Comparison of ENCODE assay signal across 1 cellular context in genomic region chr1:1079408-1080121, GRCh38.
TF ChIP-seq lines count a peak whose summit lies in the region.

No MANE protein-coding gene starts in this region.

TF ChIP-seq in A549, 52 proteins besides CTCF, POLR2A, EP300 and RAD21 (continued from another document):
- peak; percentile 60; the same call in 1 of the 2 replicates for TF ChIP-seq PBX3 (IDR thresholded peaks at IDR 0.05)
- TF ChIP-seq ZNF302 (CRISPR knock-in tag; IDR thresholded peaks at IDR 0.05): no peak
- TF ChIP-seq CHD2 (IDR thresholded peaks at IDR 0.05; ENCODE audit: low read length, partially characterized antibody): no peak
- peak; percentile 60; the same call in 1 of the 2 replicates for TF ChIP-seq USF2 (IDR thresholded peaks at IDR 0.05)
- no peak for TF ChIP-seq HDAC2 (IDR thresholded peaks at IDR 0.05)
- TF ChIP-seq GATA3 (IDR thresholded peaks at IDR 0.05; ENCODE audit: borderline replicate concordance): peak; percentile 32; the same call in 1 of the 2 replicates
- no peak for TF ChIP-seq HES2 (IDR thresholded peaks at IDR 0.05)
- TF ChIP-seq E2F6 (IDR thresholded peaks at IDR 0.05; ENCODE audit: borderline replicate concordance, low read depth): peak; percentile 65
- TF ChIP-seq FOSL2 (IDR thresholded peaks at IDR 0.05): no peak
- 0 out of 2 replicates have a peak, but pooled peaks have one; percentile 44 for TF ChIP-seq FOSL2 (CRISPR knock-in tag; IDR thresholded peaks at IDR 0.05)
- TF ChIP-seq JUN (IDR thresholded peaks at IDR 0.05): peak in 1 of 2 experiments; percentile 61; a peak in 1 of 5 replicates
- peak; percentile 75 for TF ChIP-seq BHLHE40 (IDR thresholded peaks at IDR 0.05; ENCODE audit: low read depth, low read length)
